8 cellular contexts compared by ENCODE assay signal in the genomic region with DNA sequence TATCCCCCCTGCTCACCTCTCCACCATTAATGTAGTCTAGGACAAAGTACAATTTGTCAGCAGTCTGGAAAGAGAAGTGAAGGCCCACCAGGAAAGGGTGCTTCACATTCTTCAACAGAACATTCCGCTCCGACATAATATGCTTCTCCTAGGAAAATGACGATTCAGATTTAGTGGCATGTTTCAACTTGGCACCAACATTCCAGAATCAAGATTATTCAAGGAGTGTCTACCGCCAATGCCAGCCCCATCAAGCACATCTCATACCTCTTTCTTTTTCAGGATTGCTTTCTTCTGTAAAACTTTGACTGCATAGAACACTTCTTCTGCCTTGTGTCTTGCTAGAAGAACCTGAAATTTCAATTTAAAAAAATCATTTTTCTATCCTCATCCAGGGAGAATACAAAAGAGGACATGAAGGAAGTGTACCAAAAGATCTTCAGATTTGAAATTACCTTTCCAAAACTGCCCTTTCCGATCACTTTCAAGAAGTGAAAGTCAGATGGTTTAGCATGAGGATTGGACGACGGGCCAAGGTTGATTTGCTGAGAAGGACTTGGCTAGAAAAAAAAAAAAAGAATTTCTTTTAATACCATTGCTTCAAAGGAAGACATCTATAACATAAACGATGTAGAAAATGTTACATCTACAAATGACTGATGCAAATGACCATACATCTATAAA.
DNase-seq lines count a peak whose midpoint lies in the region; ATAC-seq, FAIRE-seq and TF ChIP-seq lines count a peak whose summit lies in the region.

No MANE protein-coding gene starts in this region.

- no peaks in the 10 kb centered on the region for H3K27me3 Mint-ChIP-seq in activated CD8-positive, alpha-beta T cell treated with anti-CD3 and anti-CD28 coated beads for 36 hours

- CTCF ChIA-PET in activated CD8-positive, alpha-beta T cell treated with anti-CD3 and anti-CD28 coated beads for 36 hours (lab: Charles Lee): interaction anchor here (0.6 to 1.6 kb wide), 21 partner anchors 23 to 768 kb away, joined by 3 to 24 read pairs (median 4); no protein-coding TSS in a partner anchor
- CTCF ChIA-PET in GM10248 (lab: Yijun Ruan, JAX): interaction anchor here (0.6 to 2.1 kb wide), 21 partner anchors 8 to 822 kb away, joined by 3 to 35 read pairs (median 4); no protein-coding TSS in a partner anchor

- H3K36me3 Mint-ChIP-seq in activated CD8-positive, alpha-beta T cell treated with anti-CD3 and anti-CD28 coated beads for 36 hours (ENCODE audit: low read depth): peaks cover 60% of the 10 kb centered on the region

- H3K36me3 ChIP-seq in small intestine (ENCODE audit: control insufficient read depth in 2 of 2, insufficient read depth in 2 of 2, low read length in 2 of 2): peaks cover 14 to 22% of the 10 kb centered on the region in 2 donors

- ATAC-seq in activated CD8-positive, alpha-beta T cell treated with anti-CD3 and anti-CD28 coated beads for 36 hours: no peak
- ATAC-seq in HG02798 (IDR thresholded peaks at IDR 0.05; ENCODE audit: poor library complexity, unreplicated experiment) (no peak), HG02981 (IDR thresholded peaks at IDR 0.05; ENCODE audit: unreplicated experiment) (no peak)

- H3K9me3 ChIP-seq in small intestine (ENCODE audit: control insufficient read depth, low read depth): no peaks in the 10 kb centered on the region

- H3K27ac Mint-ChIP-seq in activated CD8-positive, alpha-beta T cell treated with anti-CD3 and anti-CD28 coated beads for 36 hours: peak overlapping the region; percentile 46

- 57 to 67% (median 62%) methylated on average over 8 of the region's 8 CpGs for whole genome bisulfite sequencing in small intestine, 3 donors

- H3K27ac ChIP-seq in small intestine (ENCODE audit: low read depth in 1 of 2, low read length in 1 of 2): peak overlapping the region; percentile 2 to 64

- H3K4me1 ChIP-seq in small intestine (ENCODE audit: control insufficient read depth in 2 of 2, insufficient read depth in 1 of 2, low read depth in 1 of 2, low read length in 1 of 2): peaks cover 0 to 2% of the 10 kb centered on the region in 2 donors

- DNase-seq in GM12864 (ENCODE audit: low read depth) (no peak), foreskin melanocyte (peak; percentile 19), small intestine (peak; percentile 18), GM10248 (ENCODE audit: extremely low spot score) (no peak)
- no peak for DNase-seq in activated CD8-positive, alpha-beta T cell treated with anti-CD3 and anti-CD28 coated beads for 36 hours
- no peak for DNase-seq in effector CD8-positive, alpha-beta T cell (lab: John Stamatoyannopoulos, UW)

- no peak for FAIRE-seq in small intestine (lab: Jason Lieb, UNC)

- POLR2A ChIA-PET in activated CD8-positive, alpha-beta T cell treated with anti-CD3 and anti-CD28 coated beads for 36 hours (lab: Charles Lee): interaction anchor here (1.0 to 1.5 kb wide), 3 partner anchors 76 to 178 kb away, joined by 3 to 6 read pairs (median 3); a partner anchor contains a TSS
- POLR2A ChIA-PET in GM10248 (lab: Yijun Ruan, JAX): interaction anchor here (0.8 kb wide), 1 partner anchor 698 kb away, joined by 3 read pairs; no protein-coding TSS in a partner anchor

- H3K4me3 ChIP-seq in GM12864 (ENCODE audit: low read depth, low read length): peak overlapping the region; percentile 34
- peak overlapping the region in 1 of 2 donors; percentile 55 for H3K4me3 ChIP-seq in small intestine (ENCODE audit: low read depth in 1 of 2, low read length in 2 of 2)

- no peaks in the 10 kb centered on the region for H3K27me3 ChIP-seq in small intestine (ENCODE audit: control insufficient read depth in 2 of 2, insufficient read depth in 2 of 2, low read length in 2 of 2)

- no peak for TF ChIP-seq CTCF in GM12864 (IDR thresholded peaks at IDR 0.05; ENCODE audit: low read depth, low read length, missing control alignments)
- no peak for TF ChIP-seq CTCF in activated CD8-positive, alpha-beta T cell treated with anti-CD3 and anti-CD28 coated beads for 36 hours (IDR thresholded peaks at IDR 0.05)
- TF ChIP-seq CTCF in GM10248 (IDR thresholded peaks at IDR 0.05; ENCODE audit: control extremely low read depth, extremely low read depth, low read depth, missing control alignments): no peak

- intact Hi-C loops in activated CD8-positive, alpha-beta T cell treated with anti-CD3 and anti-CD28 coated beads for 36 hours (cut with micrococcal nuclease): loop anchor here (5.0 to 10.0 kb wide), 3 partner anchors 182 to 764 kb away; no protein-coding TSS in a partner anchor

- H3K4me1 Mint-ChIP-seq in activated CD8-positive, alpha-beta T cell treated with anti-CD3 and anti-CD28 coated beads for 36 hours (ENCODE audit: low read depth): peaks cover 62% of the 10 kb centered on the region

- peak overlapping the region; percentile 98 for H3K4me3 Mint-ChIP-seq in activated CD8-positive, alpha-beta T cell treated with anti-CD3 and anti-CD28 coated beads for 36 hours

- no peaks in the 10 kb centered on the region for H3K9me3 Mint-ChIP-seq in activated CD8-positive, alpha-beta T cell treated with anti-CD3 and anti-CD28 coated beads for 36 hours

Comparison
In these comparisons a context has a peak if more than half of its experiments do, and no peak if none do; other contexts are left out.
1. DNase-seq: peak in foreskin melanocyte (single experiment) and small intestine (single experiment); none in GM12864 (single experiment), activated CD8-positive, alpha-beta T cell treated with anti-CD3 and anti-CD28 coated beads for 36 hours (single experiment), effector CD8-positive, alpha-beta T cell (single experiment) and GM10248 (single experiment).